1 cellular context compared by ENCODE assay signal in genomic region chr1:32494196-32494595, GRCh38.
A peak's percentile ranks its signal among the peaks of the same experiment; 100 is the strongest.
TF ChIP-seq lines count a peak whose summit lies in the region.

No MANE protein-coding gene starts in this region.

TF ChIP-seq in HEK293, 187 proteins besides CTCF, POLR2A, EP300 and RAD21:
- TF ChIP-seq PRDM10 (tag by site-specific recombination; IDR thresholded peaks at IDR 0.05), result peak; percentile 92
- TF ChIP-seq ZNF335 (tag by site-specific recombination; conservative IDR thresholded peaks at IDR 0.05), result 0 out of 2 replicates have a peak, but pooled peaks have one; percentile 2
- TF ChIP-seq FEZF1 (tag by site-specific recombination; IDR thresholded peaks at IDR 0.05), result peak; percentile 13; the same call in 1 of the 2 replicates
- no peak for TF ChIP-seq KLF17 (tag by site-specific recombination; IDR thresholded peaks at IDR 0.05)
- no peak for TF ChIP-seq ZNF350 (tag by site-specific recombination; IDR thresholded peaks at IDR 0.05)
- TF ChIP-seq ZNF585B (tag by site-specific recombination; IDR thresholded peaks at IDR 0.05), result 0 out of 2 replicates have a peak, but pooled peaks have one; percentile 20
- TF ChIP-seq ZEB2 (tag by site-specific recombination; IDR thresholded peaks at IDR 0.05), result 0 out of 2 replicates have a peak, but pooled peaks have one; percentile 11
- peak; percentile 70 for TF ChIP-seq ZBTB17 (tag by site-specific recombination; IDR thresholded peaks at IDR 0.05)
- TF ChIP-seq ZNF501 (tag by site-specific recombination; IDR thresholded peaks at IDR 0.05), result no peak
- TF ChIP-seq ZNF362 (tag by site-specific recombination; IDR thresholded peaks at IDR 0.05), result 0 out of 2 replicates have a peak, but pooled peaks have one; percentile 14
TF ChIP-seq in HEK293: peak in this region for 7.
